ENCODE assay signal across 8 cellular contexts in genomic region chr2:41698787-41699422, GRCh38.
A peak's percentile ranks its signal among the peaks of the same experiment; 100 is the strongest.
DNase-seq lines count a peak whose midpoint lies in the region; TF ChIP-seq lines count a peak whose summit lies in the region.

No MANE protein-coding gene starts in this region.

- H3K9me3 ChIP-seq in Caco-2 (no peaks in the 10 kb centered on the region), stomach (no peaks in the 10 kb centered on the region), suprapubic skin (no peaks in the 10 kb centered on the region), MG63 (no peaks in the 10 kb centered on the region)

- POLR2A ChIA-PET in Caco-2 (lab: Charles Lee), result no interaction called here

- H3K36me3 Mint-ChIP-seq in Caco-2 (ENCODE audit: insufficient read depth, unreplicated experiment), result no peaks in the 10 kb centered on the region
- no peaks in the 10 kb centered on the region for H3K36me3 Mint-ChIP-seq in HFFc6 (ENCODE audit: low read depth)

- no peak overlapping the region for H3K4me3 ChIP-seq in Caco-2 (ENCODE audit: low read depth, low read length)
- peak overlapping the region in 1 of 4 donors; percentile 22 for H3K4me3 ChIP-seq in stomach
- H3K4me3 ChIP-seq in suprapubic skin, result no peak overlapping the region
- no peak overlapping the region for H3K4me3 ChIP-seq in MG63

- peak; percentile 83 to 84 for TF ChIP-seq CTCF in Caco-2 (IDR thresholded peaks at IDR 0.05; ENCODE audit: insufficient read depth in 1 of 2, low read depth in 1 of 2, low read length in 1 of 2, severe bottlenecking in 1 of 2, unreplicated experiment in 1 of 2)
- TF ChIP-seq CTCF in HFFc6 (IDR thresholded peaks at IDR 0.05), result peak; percentile 80
- peak in 5 of 7 experiments; percentile 40 to 66 (median 57) for TF ChIP-seq CTCF in stomach (IDR thresholded peaks at IDR 0.05)
- TF ChIP-seq CTCF in suprapubic skin (IDR thresholded peaks at IDR 0.05), result peak in 1 of 2 donors; percentile 59

- WGBS in stomach, 5 donors, result 34 to 40% (median 37%) methylated on average over 16 of the region's 16 CpGs
- 28% methylated on average over 16 of the region's 16 CpGs for WGBS in suprapubic skin

- TF ChIP-seq EP300 in stomach (IDR thresholded peaks at IDR 0.05) (no peak), suprapubic skin (IDR thresholded peaks at IDR 0.05) (no peak)

- no TSS peak for BruUV-seq in Caco-2 (replicated peaks; lab: Mats Ljungman, UMichigan)

- no peaks in the 10 kb centered on the region for H3K4me1 ChIP-seq in Caco-2
- H3K4me1 ChIP-seq in stomach, result peaks cover 0 to 15% (median 5%) of the 10 kb centered on the region in 4 donors
- peaks cover 9% of the 10 kb centered on the region for H3K4me1 ChIP-seq in suprapubic skin

- no peak for TF ChIP-seq POLR2A in stomach (IDR thresholded peaks at IDR 0.05)
- no peak for TF ChIP-seq POLR2A in suprapubic skin (IDR thresholded peaks at IDR 0.05)

- no peaks in the 10 kb centered on the region for H3K36me3 ChIP-seq in Caco-2 (ENCODE audit: control insufficient read depth, insufficient read depth, low read length)
- H3K36me3 ChIP-seq in stomach, result no peaks in the 10 kb centered on the region
- no peaks in the 10 kb centered on the region for H3K36me3 ChIP-seq in suprapubic skin
- H3K36me3 ChIP-seq in MG63, result no peaks in the 10 kb centered on the region

- no peak overlapping the region for H3K4me3 Mint-ChIP-seq in Caco-2 (ENCODE audit: unreplicated experiment)
- peak overlapping the region; percentile 75 for H3K4me3 Mint-ChIP-seq in HFFc6

- peaks cover 19% of the 10 kb centered on the region for H3K27me3 Mint-ChIP-seq in Caco-2 (ENCODE audit: insufficient read depth, unreplicated experiment)
- peaks cover 8% of the 10 kb centered on the region for H3K27me3 Mint-ChIP-seq in HFFc6 (ENCODE audit: insufficient read depth)

- no peak overlapping the region for H3K27ac ChIP-seq in stomach
- no peak overlapping the region for H3K27ac ChIP-seq in suprapubic skin

- H3K27ac Mint-ChIP-seq in Caco-2 (ENCODE audit: unreplicated experiment) (no peak overlapping the region), HFFc6 (no peak overlapping the region)

- no peaks in the 10 kb centered on the region for H3K4me1 Mint-ChIP-seq in Caco-2 (ENCODE audit: low read depth, unreplicated experiment)
- H3K4me1 Mint-ChIP-seq in HFFc6 (ENCODE audit: low read depth), result no peaks in the 10 kb centered on the region

- H3K27me3 ChIP-seq in Caco-2 (replicated peaks; ENCODE audit: control insufficient read depth, insufficient read depth, low read length), result no peaks in the 10 kb centered on the region; the same call in 1 of the 2 replicates
- H3K27me3 ChIP-seq in stomach, result no peaks in the 10 kb centered on the region
- H3K27me3 ChIP-seq in suprapubic skin, result peaks cover 2% of the 10 kb centered on the region
- H3K27me3 ChIP-seq in MG63, result peaks cover 3% of the 10 kb centered on the region; the same call in 1 of the 2 replicates

- H3K9me3 Mint-ChIP-seq in Caco-2 (ENCODE audit: unreplicated experiment), result no peaks in the 10 kb centered on the region
- H3K9me3 Mint-ChIP-seq in HFFc6, result no peaks in the 10 kb centered on the region

- CTCF ChIA-PET in Caco-2 (lab: Charles Lee), result interaction anchor here (0.6 to 1.9 kb wide), 5 partner anchors 258 to 1785 kb away, joined by 3 to 22 read pairs (median 4); no protein-coding TSS in a partner anchor

- intact Hi-C loops in Caco-2 (cut with micrococcal nuclease; ENCODE audit: unreplicated experiment), result loop anchor here (1.0 to 2.0 kb wide), 3 partner anchors 84 to 855 kb away; no protein-coding TSS in a partner anchor
- intact Hi-C loops in stomach (cut with DNase I; ENCODE audit: low total_unique reads), result no loop called here

- peak in 1 of 2 experiments; percentile 47 for DNase-seq in Caco-2
- DNase-seq in HFFc6, result no peak
- DNase-seq in amygdala (lab: John Stamatoyannopoulos, UW), result peak in 38 of 56 donors; percentile 2 to 60 (median 19)
- peak; percentile 80 for DNase-seq in iPS-NIHi7 (ENCODE audit: extremely low spot score)
- no peak for DNase-seq in stomach
- DNase-seq in suprapubic skin (ENCODE audit: low spot score in 2 of 2), result no peak
- no peak for DNase-seq in activated effector memory CD4-positive, alpha-beta T cell treated with Interleukin-2 at 50 U/mL for 16 hours
- no peak for DNase-seq in MG63

Comparison
In these comparisons a context has a peak if more than half of its experiments do, and no peak if none do; other contexts are left out.
1. DNase-seq: peak in amygdala (38 of 56) and iPS-NIHi7 (single experiment); none in HFFc6 (single experiment), stomach (single experiment), suprapubic skin (0 of 2), activated effector memory CD4-positive, alpha-beta T cell treated with Interleukin-2 at 50 U/mL for 16 hours (single experiment) and MG63 (single experiment).